In the genomic region with DNA sequence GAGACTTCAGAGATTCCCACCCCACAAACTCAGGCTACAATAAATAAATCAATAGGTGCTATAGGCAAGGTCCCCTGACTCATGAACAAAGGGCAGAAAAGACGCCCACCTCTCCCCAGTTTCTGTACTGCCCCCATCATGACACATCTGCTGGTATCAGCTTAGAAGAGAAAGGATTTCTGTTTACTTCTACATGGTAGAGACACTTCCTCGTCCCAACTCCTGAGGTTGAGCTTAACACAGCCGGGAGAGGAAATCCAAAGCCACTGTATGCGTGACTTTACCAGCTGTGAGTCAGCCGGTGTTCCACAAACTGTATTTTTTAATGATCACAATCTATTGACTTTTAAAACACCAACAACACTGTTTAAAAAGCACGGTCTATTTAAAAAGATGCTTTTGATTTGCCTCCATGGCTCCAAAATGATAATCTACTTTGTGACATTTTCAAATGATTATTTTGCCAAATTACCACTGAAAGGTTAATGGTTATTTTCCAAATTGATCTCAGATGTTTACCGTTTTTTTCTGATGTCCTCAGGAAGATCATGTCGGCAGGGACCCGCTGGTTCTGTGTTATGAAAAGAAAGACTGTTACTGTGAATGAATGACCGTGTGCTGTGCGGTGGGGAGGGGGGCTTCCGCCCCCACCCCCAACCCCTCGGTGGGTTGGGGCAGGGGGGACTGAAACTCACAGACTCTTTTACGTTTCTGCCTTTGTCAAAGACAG, we compare ENCODE assay signal across 8 cellular contexts.
DNase-seq lines count a peak whose midpoint lies in the region; ATAC-seq and TF ChIP-seq lines count a peak whose summit lies in the region.

No MANE protein-coding gene starts in this region.

- no peaks in the 10 kb centered on the region for H3K9me3 Mint-ChIP-seq in dendritic cell treated with granulocyte-macrophage colony-stimulating factor and Interleukin-4, amounts not matched to agents 40 ng/mL and 50 ng/mL, for 4 days
- H3K9me3 Mint-ChIP-seq in neural crest cell, result no peaks in the 10 kb centered on the region

- H3K36me3 ChIP-seq in MG63, result peaks cover 7% of the 10 kb centered on the region

- intact Hi-C loops in dendritic cell treated with granulocyte-macrophage colony-stimulating factor and Interleukin-4, amounts not matched to agents 40 ng/mL and 50 ng/mL, for 4 days (cut with micrococcal nuclease), result no loop called here

- DNase-seq in D341Med (ENCODE audit: low spot score) (peak; percentile 57), MG63 (peak; percentile 70), neural crest cell (ENCODE audit: low read depth, low spot score) (no peak), NCI-H226 (no peak), kidney glomerular epithelial cell (lab: John Stamatoyannopoulos, UW) (no peak)

- no peak for ATAC-seq in GM21447 (IDR thresholded peaks at IDR 0.05; ENCODE audit: unreplicated experiment)
- ATAC-seq in GM21526 (IDR thresholded peaks at IDR 0.05; ENCODE audit: low FRiP score, unreplicated experiment), result no peak

- H3K27ac Mint-ChIP-seq in dendritic cell treated with granulocyte-macrophage colony-stimulating factor and Interleukin-4, amounts not matched to agents 40 ng/mL and 50 ng/mL, for 4 days, result peak overlapping the region; percentile 12
- H3K27ac Mint-ChIP-seq in neural crest cell (ENCODE audit: unreplicated experiment), result peak overlapping the region; percentile 93

- H3K4me3 Mint-ChIP-seq in dendritic cell treated with granulocyte-macrophage colony-stimulating factor and Interleukin-4, amounts not matched to agents 40 ng/mL and 50 ng/mL, for 4 days, result no peak overlapping the region
- H3K4me3 Mint-ChIP-seq in neural crest cell, result peak overlapping the region; percentile 59

- no peaks in the 10 kb centered on the region for H3K36me3 Mint-ChIP-seq in dendritic cell treated with granulocyte-macrophage colony-stimulating factor and Interleukin-4, amounts not matched to agents 40 ng/mL and 50 ng/mL, for 4 days (ENCODE audit: low read depth)
- peaks cover 7% of the 10 kb centered on the region for H3K36me3 Mint-ChIP-seq in neural crest cell (ENCODE audit: low read depth)

- H3K4me1 Mint-ChIP-seq in dendritic cell treated with granulocyte-macrophage colony-stimulating factor and Interleukin-4, amounts not matched to agents 40 ng/mL and 50 ng/mL, for 4 days (ENCODE audit: low read depth), result peaks cover 10% of the 10 kb centered on the region
- peaks cover 37% of the 10 kb centered on the region for H3K4me1 Mint-ChIP-seq in neural crest cell

- H3K9me3 ChIP-seq in MG63, result no peaks in the 10 kb centered on the region

- H3K27me3 ChIP-seq in MG63, result no peaks in the 10 kb centered on the region

- H3K4me3 ChIP-seq in MG63, result 0 out of 2 replicates have a peak overlapping the region, but pooled peaks have one; percentile 1

- TF ChIP-seq CTCF in neural crest cell (conservative IDR thresholded peaks at IDR 0.05), result no peak

- H3K27me3 Mint-ChIP-seq in dendritic cell treated with granulocyte-macrophage colony-stimulating factor and Interleukin-4, amounts not matched to agents 40 ng/mL and 50 ng/mL, for 4 days, result peaks cover 6% of the 10 kb centered on the region
- H3K27me3 Mint-ChIP-seq in neural crest cell (ENCODE audit: low read depth), result no peaks in the 10 kb centered on the region

Comparison
In these comparisons a context has a peak if more than half of its experiments do, and no peak if none do; other contexts are left out.
1. DNase-seq: peak in D341Med (single experiment) and MG63 (single experiment); none in neural crest cell (single experiment), NCI-H226 (single experiment) and kidney glomerular epithelial cell (single experiment).